Comparison of ENCODE assay signal across 17 cellular contexts in the genomic region with DNA sequence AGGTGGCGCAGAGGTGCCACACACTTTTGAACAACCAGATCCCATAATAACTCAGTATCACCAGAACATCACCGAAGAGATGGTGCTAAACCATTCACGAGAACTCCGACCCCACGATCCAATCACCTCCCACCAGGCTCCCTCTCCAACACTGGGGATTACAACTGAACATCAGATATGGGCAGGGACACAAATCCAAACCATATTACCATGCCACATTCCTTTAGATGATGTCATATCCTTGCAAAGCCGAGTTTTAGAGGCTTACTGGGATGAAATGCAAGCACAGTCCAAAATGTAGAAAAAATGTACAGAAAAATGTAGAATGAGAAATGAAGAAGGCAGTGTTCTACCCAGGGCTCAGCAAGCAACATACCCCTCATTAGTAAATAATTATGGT.
DNase-seq lines count a peak whose midpoint lies in the region; ATAC-seq, FAIRE-seq and TF ChIP-seq lines count a peak whose summit lies in the region.
"Had no signal": no experiment of that assay in that cellular context is flagged by ENCODE, and none has a peak within 500 bp of the region (broad histone marks: within the 10 kb centered on the region; RNA-seq: fewer than 3 reads in every experiment).

No MANE protein-coding gene starts in this region.

- no peak for TF ChIP-seq CTCF in HepG2 (CRISPR knock-in tag; IDR thresholded peaks at IDR 0.05)
- TF ChIP-seq CTCF in right lobe of liver (IDR thresholded peaks at IDR 0.05): no peak

- POLR2A ChIA-PET in HepG2 (lab: Yijun Ruan, JAX): no interaction called here

- TF ChIP-seq EP300 in HepG2 (IDR thresholded peaks at IDR 0.05; ENCODE audit: low read depth in 2 of 2, low read length in 2 of 2) (no peak), HepG2 (CRISPR knock-in tag; IDR thresholded peaks at IDR 0.05; ENCODE audit: borderline replicate concordance) (no peak)

- 28% methylated on average over 6 of the region's 6 CpGs for WGBS in HepG2 (ENCODE audit: low lambda C conversion rate)
- WGBS in right lobe of liver (ENCODE audit: insufficient coverage, low coverage, low lambda C conversion rate, missing lambda C conversion rate): 71% methylated on average over 3 of the region's 6 CpGs

- no peaks in the 10 kb centered on the region for H3K79me2 ChIP-seq in HepG2 (ENCODE audit: insufficient read depth, low read length)

- in situ Hi-C loops in HepG2 (cut with HindIII; ENCODE audit: extremely low pct_ligation_motif_present, low pct_unique_long_range_greater_than_20kb): no loop called here

- H3K27me3 ChIP-seq in HepG2 (ENCODE audit: control insufficient read depth in 1 of 2, insufficient read depth in 2 of 2, low read length in 2 of 2): 0 out of 5 replicates have a peak, but pooled peaks cover 0 to 7% of the 10 kb centered on the region in 2 experiments
- H3K27me3 ChIP-seq in right lobe of liver: no peaks in the 10 kb centered on the region

- BruUV-seq in HepG2 (replicated peaks; lab: Mats Ljungman, UMichigan): no TSS peak

- ATAC-seq in HepG2: no peak
- no peak for ATAC-seq in right lobe of liver
- no peak for ATAC-seq in GM18861 (IDR thresholded peaks at IDR 0.05; ENCODE audit: unreplicated experiment)

- H3K27ac ChIP-seq in HepG2 (ENCODE audit: extremely low read length, insufficient read depth, low read length): no peak overlapping the region
- no peak overlapping the region for H3K27ac ChIP-seq in right lobe of liver

- no peak overlapping the region for H3K9ac ChIP-seq in HepG2 (ENCODE audit: insufficient read depth, low read depth, low read length)

- H3K4me3 ChIP-seq in HepG2 (replicated peaks in 1 of 3; ENCODE audit: insufficient read depth in 1 of 3, low read depth in 2 of 3, low read length in 3 of 3): no peak overlapping the region
- H3K4me3 ChIP-seq in right lobe of liver: no peak overlapping the region

- H4K20me1 ChIP-seq in HepG2 (ENCODE audit: insufficient read depth, low read length): no peaks in the 10 kb centered on the region

- intact Hi-C loops in HepG2 (cut with micrococcal nuclease; ENCODE audit: unreplicated experiment) (no loop called here), right lobe of liver (cut with DNase I) (no loop called here)

- no peaks in the 10 kb centered on the region for H3K36me3 ChIP-seq in HepG2 (replicated peaks in 1 of 2; ENCODE audit: control insufficient read depth in 1 of 2, insufficient read depth in 2 of 2, low read length in 2 of 2)
- H3K36me3 ChIP-seq in right lobe of liver: no peaks in the 10 kb centered on the region

- H3K4me1 ChIP-seq in HepG2 (ENCODE audit: insufficient read depth, low read length): no peaks in the 10 kb centered on the region
- H3K4me1 ChIP-seq in right lobe of liver: no peaks in the 10 kb centered on the region

- TF ChIP-seq RAD21 in HepG2 (CRISPR knock-in tag; IDR thresholded peaks at IDR 0.05): no peak

- H3K9me3 ChIP-seq in HepG2 (ENCODE audit: low read length) (no peaks in the 10 kb centered on the region), right lobe of liver (no peaks in the 10 kb centered on the region)

- DNase-seq in HepG2 (ENCODE audit: low spot score): no peak
- DNase-seq in right lobe of liver: no peak
- peak; percentile 35 for DNase-seq in amniotic stem cell (lab: John Stamatoyannopoulos, UW)
- peak; percentile 88 for DNase-seq in iris pigment epithelial cell (ENCODE audit: low read depth)
- no peak for DNase-seq in NCI-H1417 (lab: John Stamatoyannopoulos, UW)
- no peak for DNase-seq in activated effector memory CD4-positive, alpha-beta T cell treated with anti-CD3 and anti-CD28 coated beads, Interleukin-2, amount 50 U/mL, for 16 hours
- DNase-seq in D341Med (ENCODE audit: low spot score): no peak
- DNase-seq: 8988T; activated CD8-positive, alpha-beta memory T cell treated with anti-CD3 and anti-CD28 coated beads, Interleukin-2, amount 50 U/mL, for 48 hours; amygdala; KBM-7; NCI-H2081 treated with DMSO at 0.1 percent for 48 hours; nephron progenitor cell; stimulated activated CD4-positive, alpha-beta T cell treated with anti-CD3 and anti-CD28 coated beads, Interleukin-2, amount 100 ng/mL, for 48 hours had no signal

- no peak overlapping the region for H2AFZ ChIP-seq in HepG2 (ENCODE audit: low read length)

- H3K4me2 ChIP-seq in HepG2 (ENCODE audit: low read depth, low read length): no peak overlapping the region

- TF ChIP-seq POLR2A in HepG2 (IDR thresholded peaks at IDR 0.05; ENCODE audit: insufficient read depth in 1 of 2, low read depth in 2 of 2, low read length in 2 of 2): no peak
- TF ChIP-seq POLR2A in right lobe of liver (IDR thresholded peaks at IDR 0.05): no peak

- CTCF ChIA-PET in HepG2 (lab: Yijun Ruan, JAX; ENCODE audit: low intra/inter-chr PET ratio, low total read pairs): no interaction called here

- no peak for FAIRE-seq in HepG2 (lab: Jason Lieb, UNC)
- FAIRE-seq: G401.6, TTC549 had no signal

TF ChIP-seq in HepG2, 621 proteins besides CTCF, POLR2A, EP300 and RAD21:
- TF ChIP-seq ATF7 (IDR thresholded peaks at IDR 0.05) (peak; percentile 73), ATF7 (CRISPR knock-in tag; IDR thresholded peaks at IDR 0.05) (no peak), ZNF564 (CRISPR knock-in tag; IDR thresholded peaks at IDR 0.05) (no peak)
- TF ChIP-seq, protein P1, sequence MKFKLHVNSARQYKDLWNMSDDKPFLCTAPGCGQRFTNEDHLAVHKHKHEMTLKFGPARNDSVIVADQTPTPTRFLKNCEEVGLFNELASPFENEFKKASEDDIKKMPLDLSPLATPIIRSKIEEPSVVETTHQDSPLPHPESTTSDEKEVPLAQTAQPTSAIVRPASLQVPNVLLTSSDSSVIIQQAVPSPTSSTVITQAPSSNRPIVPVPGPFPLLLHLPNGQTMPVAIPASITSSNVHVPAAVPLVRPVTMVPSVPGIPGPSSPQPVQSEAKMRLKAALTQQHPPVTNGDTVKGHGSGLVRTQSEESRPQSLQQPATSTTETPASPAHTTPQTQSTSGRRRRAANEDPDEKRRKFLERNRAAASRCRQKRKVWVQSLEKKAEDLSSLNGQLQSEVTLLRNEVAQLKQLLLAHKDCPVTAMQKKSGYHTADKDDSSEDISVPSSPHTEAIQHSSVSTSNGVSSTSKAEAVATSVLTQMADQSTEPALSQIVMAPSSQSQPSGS (CRISPR knock-in tag; IDR thresholded peaks at IDR 0.05): no peak

Comparison
In these comparisons a context has a peak if more than half of its experiments do, and no peak if none do; other contexts are left out.
1. DNase-seq: peak in amniotic stem cell (single experiment) and iris pigment epithelial cell (single experiment); none in HepG2 (single experiment), right lobe of liver (0 of 3), NCI-H1417 (0 of 3), activated effector memory CD4-positive, alpha-beta T cell treated with anti-CD3 and anti-CD28 coated beads, Interleukin-2, amount 50 U/mL, for 16 hours (single experiment) and D341Med (single experiment).